ENCODE assay signal across 10 cellular contexts in genomic region chr16:89123001-89123830, GRCh38. TPM values are rescaled to one million over a fixed set of nuclear protein-coding genes. Genes with fewer than 3 reads are reported as not detected.
A peak's percentile ranks its signal among the peaks of the same experiment; 100 is the strongest.
DNase-seq lines count a peak whose midpoint lies in the region; ATAC-seq lines count a peak whose summit lies in the region.
"Had no signal": no experiment of that assay in that cellular context is flagged by ENCODE, and none has a peak within 500 bp of the region (broad histone marks: within the 10 kb centered on the region; RNA-seq: fewer than 3 reads in every experiment).

No MANE protein-coding gene starts in this region.

- peaks cover 29% of the 10 kb centered on the region for H3K36me3 Mint-ChIP-seq in activated naive CD8-positive, alpha-beta T cell treated with anti-CD3 and anti-CD28 coated beads, Interleukin-2, amount 10 ng/mL, durations not matched to agents 7 days and 5 days
- peaks cover 0 to 12% (median 0%) of the 10 kb centered on the region in 3 donors for H3K36me3 Mint-ChIP-seq in naive thymus-derived CD8-positive, alpha-beta T cell

- POLR2A ChIA-PET in activated naive CD8-positive, alpha-beta T cell treated with anti-CD3 and anti-CD28 coated beads, Interleukin-2, amount 10 ng/mL, durations not matched to agents 7 days and 5 days (lab: Charles Lee) = no interaction called here
- POLR2A ChIA-PET in naive thymus-derived CD8-positive, alpha-beta T cell (lab: Charles Lee) = interaction anchor here (1.3 to 1.9 kb wide), 3 partner anchors 9 to 30 kb away, joined by 3 to 7 read pairs (median 5); partner anchors contain the start of gene ACSF3

- no peak overlapping the region for H3K4me3 Mint-ChIP-seq in activated naive CD8-positive, alpha-beta T cell treated with anti-CD3 and anti-CD28 coated beads, Interleukin-2, amount 10 ng/mL, durations not matched to agents 7 days and 5 days
- peak overlapping the region; percentile 28 to 75 (median 62) for H3K4me3 Mint-ChIP-seq in naive thymus-derived CD8-positive, alpha-beta T cell
- H3K4me3 Mint-ChIP-seq: activated T-cell treated with anti-CD3 and anti-CD28 coated beads, Interleukin-2, amount 50 U/mL, for 72 hours had no signal

- no peaks in the 10 kb centered on the region for H3K9me3 Mint-ChIP-seq in activated naive CD8-positive, alpha-beta T cell treated with anti-CD3 and anti-CD28 coated beads, Interleukin-2, amount 10 ng/mL, durations not matched to agents 7 days and 5 days
- H3K9me3 Mint-ChIP-seq in naive thymus-derived CD8-positive, alpha-beta T cell = no peaks in the 10 kb centered on the region
- H3K9me3 Mint-ChIP-seq: activated T-cell treated with anti-CD3 and anti-CD28 coated beads, Interleukin-2, amount 50 U/mL, for 72 hours had no signal

- H3K4me1 Mint-ChIP-seq in activated naive CD8-positive, alpha-beta T cell treated with anti-CD3 and anti-CD28 coated beads, Interleukin-2, amount 10 ng/mL, durations not matched to agents 7 days and 5 days = peaks cover 7% of the 10 kb centered on the region
- peaks cover 12 to 58% (median 29%) of the 10 kb centered on the region in 4 donors for H3K4me1 Mint-ChIP-seq in naive thymus-derived CD8-positive, alpha-beta T cell

- DNase-seq in NCI-H2196 treated with DMSO at 0.1 percent for 48 hours (lab: John Stamatoyannopoulos, UW; ENCODE audit: unreplicated experiment) (peak; percentile 4), NCI-H2196 (lab: John Stamatoyannopoulos, UW; ENCODE audit: unreplicated experiment) (no peak), middle frontal gyrus (ENCODE audit: extremely low spot score, low spot score) (no peak), SHP77 treated with DMSO at 0.1 percent for 48 hours (lab: John Stamatoyannopoulos, UW) (no peak)
- DNase-seq in activated naive CD8-positive, alpha-beta T cell treated with anti-CD3 and anti-CD28 coated beads, Interleukin-2, amount 10 ng/mL, durations not matched to agents 7 days and 5 days = peak; percentile 20
- DNase-seq in naive thymus-derived CD8-positive, alpha-beta T cell = peak in 2 of 10 donors; percentile 12 to 55
- DNase-seq: tibial artery had no signal

- H3K27ac Mint-ChIP-seq in activated naive CD8-positive, alpha-beta T cell treated with anti-CD3 and anti-CD28 coated beads, Interleukin-2, amount 10 ng/mL, durations not matched to agents 7 days and 5 days = peak overlapping the region; percentile 70
- H3K27ac Mint-ChIP-seq in naive thymus-derived CD8-positive, alpha-beta T cell = peak overlapping the region; percentile 77 to 98 (median 94)
- H3K27ac Mint-ChIP-seq: activated T-cell treated with anti-CD3 and anti-CD28 coated beads, Interleukin-2, amount 50 U/mL, for 72 hours had no signal

- ATAC-seq in HG03108 (IDR thresholded peaks at IDR 0.05; ENCODE audit: unreplicated experiment) (peak; percentile 5), GM18517 (IDR thresholded peaks at IDR 0.05; ENCODE audit: unreplicated experiment) (no peak)
- ATAC-seq in activated naive CD8-positive, alpha-beta T cell treated with anti-CD3 and anti-CD28 coated beads, Interleukin-2, amount 10 ng/mL, durations not matched to agents 7 days and 5 days (ENCODE audit: low read depth) = no peak
- no peak for ATAC-seq in naive thymus-derived CD8-positive, alpha-beta T cell

- H3K27me3 Mint-ChIP-seq in activated naive CD8-positive, alpha-beta T cell treated with anti-CD3 and anti-CD28 coated beads, Interleukin-2, amount 10 ng/mL, durations not matched to agents 7 days and 5 days = no peaks in the 10 kb centered on the region
- H3K27me3 Mint-ChIP-seq in naive thymus-derived CD8-positive, alpha-beta T cell = no peaks in the 10 kb centered on the region

RNA-seq across cellular contexts. Expression of gene ACSF3, which starts 29.6 kb away (rescaled TPM):
- total RNA-seq in activated naive CD8-positive, alpha-beta T cell treated with anti-CD3 and anti-CD28 coated beads, Interleukin-2, amount 10 ng/mL, durations not matched to agents 7 days and 5 days = 10 to 100 TPM; 53.0 to 53.7 TPM
- 10 to 100 TPM; 61.5 to 64.4 TPM for total RNA-seq in naive thymus-derived CD8-positive, alpha-beta T cell
- 10 to 100 TPM; 21.3 to 44.7 (median 22.9) TPM for polyA plus RNA-seq in naive thymus-derived CD8-positive, alpha-beta T cell

RNA-seq across cellular contexts. Expression of gene CDH15, which starts 48.3 kb away (rescaled TPM):
- total RNA-seq in activated naive CD8-positive, alpha-beta T cell treated with anti-CD3 and anti-CD28 coated beads, Interleukin-2, amount 10 ng/mL, durations not matched to agents 7 days and 5 days = not detected
- total RNA-seq in naive thymus-derived CD8-positive, alpha-beta T cell = not detected
- not detected for polyA plus RNA-seq in naive thymus-derived CD8-positive, alpha-beta T cell
- total RNA-seq: activated T-cell treated with anti-CD3 and anti-CD28 coated beads, Interleukin-2, amount 50 U/mL, for 72 hours had no signal

Comparison
In these comparisons a context has a peak if more than half of its experiments do, and no peak if none do; other contexts are left out.
1. DNase-seq: peak in NCI-H2196 treated with DMSO at 0.1 percent for 48 hours (single experiment) and activated naive CD8-positive, alpha-beta T cell treated with anti-CD3 and anti-CD28 coated beads, Interleukin-2, amount 10 ng/mL, durations not matched to agents 7 days and 5 days (single experiment); none in NCI-H2196 (single experiment), middle frontal gyrus (single experiment) and SHP77 treated with DMSO at 0.1 percent for 48 hours (single experiment).